Comparison of ENCODE assay signal across 20 cellular contexts in the genomic region with DNA sequence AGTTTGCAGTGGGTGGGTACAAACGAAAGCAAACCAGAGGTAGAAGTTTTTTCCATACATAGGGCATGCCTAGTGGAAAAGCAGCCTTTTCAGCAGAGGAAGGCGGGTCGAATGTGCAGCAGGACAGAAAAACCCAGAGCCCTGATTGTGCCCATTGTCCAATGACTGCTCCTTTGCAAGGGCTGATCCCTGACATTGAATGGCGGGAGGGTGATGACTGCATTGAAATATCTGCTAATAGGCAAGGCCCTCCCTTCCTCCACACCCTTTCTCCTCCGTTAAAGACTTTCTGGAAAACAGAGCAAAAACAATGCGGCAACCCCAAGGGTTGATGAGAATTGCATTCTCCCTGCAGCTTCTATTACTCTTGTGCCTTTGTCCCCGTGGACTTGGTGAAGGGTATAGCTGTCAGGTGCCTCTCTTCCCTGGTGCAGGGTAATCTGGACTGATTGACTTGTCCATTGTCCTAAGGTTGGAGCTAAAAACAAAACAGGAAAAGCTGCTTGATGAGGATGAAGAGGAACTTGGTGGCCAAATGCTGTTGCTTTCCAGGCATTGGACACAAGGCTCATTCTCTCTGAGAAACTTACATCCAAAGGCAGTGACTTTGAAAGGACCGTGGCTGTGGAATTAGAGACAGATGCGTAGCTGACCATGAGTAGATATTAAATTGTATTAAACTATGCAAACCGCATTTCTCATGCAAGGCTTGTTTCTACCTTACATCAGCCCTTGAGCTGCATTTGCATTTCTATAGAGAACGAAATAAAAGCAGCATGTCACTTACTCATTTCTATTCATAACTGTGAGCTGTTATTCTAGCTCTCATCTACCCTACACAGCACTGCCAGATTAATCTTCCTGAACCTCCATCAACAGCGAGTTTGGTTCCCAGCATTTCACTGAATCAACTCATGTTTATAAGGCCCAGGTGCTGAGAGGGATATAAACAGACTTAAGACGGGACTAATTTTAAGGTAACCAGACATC.
"Had no signal": no experiment of that assay in that cellular context is flagged by ENCODE, and none has a peak within 500 bp of the region (broad histone marks: within the 10 kb centered on the region; RNA-seq: fewer than 3 reads in every experiment).

No MANE protein-coding gene starts in this region.

- H3K4me3 ChIP-seq: mucosa of descending colon, prostate gland, right lobe of liver, spleen, stomach, uterus had no signal

- H3K9me3 ChIP-seq: mucosa of descending colon, prostate gland, right lobe of liver, spleen, stomach, uterus had no signal

- H3K4me3 Mint-ChIP-seq: activated T-cell treated with anti-CD3 and anti-CD28 coated beads, Interleukin-2, amount 50 U/mL, for 72 hours; naive thymus-derived CD4-positive, alpha-beta T cell had no signal

- H3K4me1 ChIP-seq: prostate gland, right lobe of liver, spleen, stomach, uterus had no signal

- H3K36me3 Mint-ChIP-seq: activated naive CD4-positive, alpha-beta T cell treated with anti-CD3 and anti-CD28 coated beads, Interleukin-2, amount 50 U/mL, for 72 hours; naive thymus-derived CD4-positive, alpha-beta T cell had no signal

- H3K27ac Mint-ChIP-seq: activated naive CD4-positive, alpha-beta T cell treated with anti-CD3 and anti-CD28 coated beads, Interleukin-2, amount 50 U/mL, for 72 hours; activated T-cell treated with anti-CD3 and anti-CD28 coated beads, Interleukin-2, amount 50 U/mL, for 72 hours; naive thymus-derived CD4-positive, alpha-beta T cell had no signal

- ATAC-seq: activated naive CD4-positive, alpha-beta T cell treated with anti-CD3 and anti-CD28 coated beads, Interleukin-2, amount 50 U/mL, for 72 hours; activated T-cell treated with anti-CD3 and anti-CD28 coated beads, Interleukin-2, amount 50 U/mL, for 72 hours; mucosa of descending colon; naive thymus-derived CD4-positive, alpha-beta T cell; right lobe of liver had no signal

- H3K9me3 Mint-ChIP-seq: naive thymus-derived CD4-positive, alpha-beta T cell had no signal

- H3K36me3 ChIP-seq: prostate gland, right lobe of liver, spleen, stomach, uterus had no signal

- H3K27me3 ChIP-seq: brain microvascular endothelial cell, right lobe of liver, spleen, stomach, uterus had no signal

- DNase-seq: activated CD4-positive, alpha-beta T cell treated with anti-CD3 and anti-CD28 coated beads for 48 hours; activated CD8-positive, alpha-beta memory T cell treated with anti-CD3 and anti-CD28 coated beads, Interleukin-2, amount 50 U/mL, for 48 hours; activated gamma-delta T cell; activated T-cell treated with anti-CD3 and anti-CD28 coated beads, Interleukin-2, amount 50 U/mL, for 72 hours; amniotic stem cell; brain microvascular endothelial cell; cerebellar nuclear complex; effector memory CD4-positive, alpha-beta T cell; foreskin melanocyte; head of caudate nucleus; mucosa of descending colon; naive thymus-derived CD4-positive, alpha-beta T cell; occipital lobe; right lobe of liver; spleen; stomach; T-helper 2 cell had no signal

- H3K27ac ChIP-seq: brain microvascular endothelial cell, prostate gland, right lobe of liver, spleen, stomach had no signal
